Comparison of ENCODE assay signal across 8 cellular contexts in the genomic region with DNA sequence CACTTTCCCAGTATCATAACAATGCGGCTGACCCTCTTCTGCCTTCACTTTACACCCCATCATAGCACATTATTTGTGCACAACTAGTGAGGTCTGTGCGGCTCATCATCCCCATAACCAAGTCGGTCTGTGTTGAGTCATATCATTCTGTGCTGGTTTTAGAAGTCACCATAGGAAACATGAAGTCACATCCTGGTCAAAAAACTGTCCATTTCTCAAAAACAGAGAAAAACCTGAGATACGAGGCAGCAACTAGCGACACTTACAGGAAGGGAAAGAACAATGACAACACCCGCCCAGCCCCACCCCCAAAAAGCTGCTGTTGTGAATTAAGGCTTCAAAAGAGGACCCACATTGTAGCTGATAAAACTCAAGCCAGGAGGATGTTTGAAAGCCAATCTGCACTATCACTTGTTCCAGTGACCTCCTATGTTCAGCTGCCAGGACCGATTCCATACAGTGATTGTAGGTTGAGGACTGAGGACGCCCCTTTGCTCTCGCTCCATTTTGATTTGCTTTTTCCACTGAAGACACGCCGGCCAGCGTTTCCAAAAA.
DNase-seq lines count a peak whose midpoint lies in the region; ATAC-seq and TF ChIP-seq lines count a peak whose summit lies in the region.

No MANE protein-coding gene starts in this region.

- peaks cover 3% of the 10 kb centered on the region for H4K20me1 ChIP-seq in osteoblast (ENCODE audit: insufficient read depth, low read length)

- no peaks in the 10 kb centered on the region for H3K27me3 ChIP-seq in left lung
- no peaks in the 10 kb centered on the region for H3K27me3 ChIP-seq in osteoblast (ENCODE audit: insufficient read depth, low read length)

- H3K27me3 Mint-ChIP-seq in activated CD4-positive, alpha-beta memory T cell treated with anti-CD3 and anti-CD28 coated beads for 36 hours, result no peaks in the 10 kb centered on the region

- H3K9me3 Mint-ChIP-seq in activated CD4-positive, alpha-beta memory T cell treated with anti-CD3 and anti-CD28 coated beads for 36 hours, result peaks cover 2% of the 10 kb centered on the region

- POLR2A ChIA-PET in activated CD4-positive, alpha-beta memory T cell treated with anti-CD3 and anti-CD28 coated beads for 36 hours (lab: Charles Lee), result interaction anchor here (0.8 to 5.4 kb wide), 25 partner anchors 9 to 251 kb away, joined by 3 to 71 read pairs (median 8); partner anchors contain the start of genes BORCS5 and DUSP16

- no peak overlapping the region for H3K4me2 ChIP-seq in osteoblast (ENCODE audit: insufficient read depth, low read length)

- CTCF ChIA-PET in activated CD4-positive, alpha-beta memory T cell treated with anti-CD3 and anti-CD28 coated beads for 36 hours (lab: Charles Lee), result interaction anchor here (0.8 to 4.1 kb wide), 15 partner anchors 9 to 180 kb away, joined by 3 to 51 read pairs (median 6); no protein-coding TSS in a partner anchor

- TF ChIP-seq CTCF in left lung (IDR thresholded peaks at IDR 0.05) (no peak), osteoblast (IDR thresholded peaks at IDR 0.05; ENCODE audit: extremely low read depth, low read depth, low read length) (no peak)

- H3K27ac Mint-ChIP-seq in activated CD4-positive, alpha-beta memory T cell treated with anti-CD3 and anti-CD28 coated beads for 36 hours, result peak overlapping the region; percentile 99

- intact Hi-C loops in activated CD4-positive, alpha-beta memory T cell treated with anti-CD3 and anti-CD28 coated beads for 36 hours (cut with micrococcal nuclease), result loop anchor here (1.0 to 5.0 kb wide), 12 partner anchors 7 to 222 kb away; partner anchors contain the start of genes BORCS5 and GPR19
- intact Hi-C loops in left lung (cut with DNase I), result no loop called here

- H3K4me1 ChIP-seq in left lung (peaks cover 0 to 23% of the 10 kb centered on the region in 2 donors), osteoblast (ENCODE audit: insufficient read depth, low read length) (no peaks in the 10 kb centered on the region)

- no peaks in the 10 kb centered on the region for H3K9me3 ChIP-seq in left lung
- no peaks in the 10 kb centered on the region for H3K9me3 ChIP-seq in osteoblast (ENCODE audit: low read depth, low read length)

- peaks cover 81% of the 10 kb centered on the region for H3K4me1 Mint-ChIP-seq in activated CD4-positive, alpha-beta memory T cell treated with anti-CD3 and anti-CD28 coated beads for 36 hours (ENCODE audit: low read depth)

- H3K27ac ChIP-seq in left lung (peak overlapping the region; percentile 7 to 74), osteoblast (ENCODE audit: low read depth, low read length) (no peak overlapping the region)

- peak; percentile 94 for ATAC-seq in HG03103 (IDR thresholded peaks at IDR 0.05; ENCODE audit: low read depth, unreplicated experiment)
- ATAC-seq in left lung, result peak; percentile 13

- DNase-seq in activated T-cell treated with anti-CD3 and anti-CD28 coated beads for 24 hours (ENCODE audit: low read depth) (peak; percentile 28), activated T-cell treated with anti-CD3 and anti-CD28 coated beads for 4 hours (no peak), left lung (no peak), NCI-H2171 treated with DMSO at 0.1 percent for 48 hours (lab: John Stamatoyannopoulos, UW) (no peak), NCI-H446 (lab: John Stamatoyannopoulos, UW) (no peak), osteoblast (ENCODE audit: insufficient read length, low spot score, missing footprints) (no peak)
- peak; percentile 86 for DNase-seq in activated CD4-positive, alpha-beta memory T cell treated with anti-CD3 and anti-CD28 coated beads for 36 hours

- H3K4me3 ChIP-seq in left lung, result no peak overlapping the region
- no peak overlapping the region for H3K4me3 ChIP-seq in osteoblast (ENCODE audit: insufficient read depth, low read length)

- H3K79me2 ChIP-seq in osteoblast (ENCODE audit: insufficient read depth, low read length), result no peaks in the 10 kb centered on the region

- H3K4me3 Mint-ChIP-seq in activated CD4-positive, alpha-beta memory T cell treated with anti-CD3 and anti-CD28 coated beads for 36 hours, result peak overlapping the region; percentile 63

- H3K36me3 ChIP-seq in left lung (peaks cover 0 to 41% of the 10 kb centered on the region in 2 donors), osteoblast (ENCODE audit: insufficient read depth, low read length) (peaks cover 19% of the 10 kb centered on the region)

- H2AFZ ChIP-seq in osteoblast (ENCODE audit: low read length), result no peak overlapping the region

- H3K36me3 Mint-ChIP-seq in activated CD4-positive, alpha-beta memory T cell treated with anti-CD3 and anti-CD28 coated beads for 36 hours, result peaks cover 80% of the 10 kb centered on the region

Comparison
In these comparisons a context has a peak if more than half of its experiments do, and no peak if none do; other contexts are left out.
1. DNase-seq: peak in activated T-cell treated with anti-CD3 and anti-CD28 coated beads for 24 hours (single experiment) and activated CD4-positive, alpha-beta memory T cell treated with anti-CD3 and anti-CD28 coated beads for 36 hours (single experiment); none in activated T-cell treated with anti-CD3 and anti-CD28 coated beads for 4 hours (single experiment), left lung (0 of 2), NCI-H2171 treated with DMSO at 0.1 percent for 48 hours (single experiment), NCI-H446 (0 of 2) and osteoblast (single experiment).